ENCODE assay signal across 11 cellular contexts in genomic region chr20:45611054-45611453, GRCh38. TPM values are rescaled to one million over a fixed set of nuclear protein-coding genes. Genes with fewer than 3 reads are reported as not detected.
DNase-seq lines count a peak whose midpoint lies in the region; ATAC-seq, FAIRE-seq and TF ChIP-seq lines count a peak whose summit lies in the region.
"Had no signal": no experiment of that assay in that cellular context is flagged by ENCODE, and none has a peak within 500 bp of the region (broad histone marks: within the 10 kb centered on the region; RNA-seq: fewer than 3 reads in every experiment).

No MANE protein-coding gene starts in this region.

- H3K27me3 Mint-ChIP-seq in astrocyte (ENCODE audit: low read depth, unreplicated experiment) (no peaks in the 10 kb centered on the region), endodermal cell (ENCODE audit: insufficient read depth) (no peaks in the 10 kb centered on the region)

- H3K9me3 ChIP-seq in astrocyte (ENCODE audit: insufficient read depth, low read depth, low read length) (no peaks in the 10 kb centered on the region), endodermal cell (ENCODE audit: control insufficient read depth, low read length) (peaks cover 19% of the 10 kb centered on the region)

- peak overlapping the region; percentile 45 for H3K4me2 ChIP-seq in astrocyte (ENCODE audit: low read length)

- no peak overlapping the region for H3K4me3 ChIP-seq in astrocyte (ENCODE audit: insufficient read depth, low read depth, low read length)
- H3K4me3 ChIP-seq in skeletal muscle cell (ENCODE audit: low read depth, low read length): no peak overlapping the region
- no peak overlapping the region for H3K4me3 ChIP-seq in endodermal cell (ENCODE audit: low read length)

- H3K9me3 Mint-ChIP-seq in astrocyte (ENCODE audit: unreplicated experiment): peaks cover 5% of the 10 kb centered on the region
- H3K9me3 Mint-ChIP-seq in endodermal cell: peaks cover 22% of the 10 kb centered on the region

- H3K36me3 ChIP-seq in astrocyte (ENCODE audit: insufficient read depth, low read length) (no peaks in the 10 kb centered on the region), endodermal cell (ENCODE audit: control insufficient read depth, insufficient read depth, low read length) (no peaks in the 10 kb centered on the region)

- 92% methylated on average over 4 of the region's 4 CpGs; no CpG with 5 or more reads in 1 of the 2 experiments for WGBS in endodermal cell (ENCODE audit: insufficient coverage in 1 of 2, insufficient read length in 1 of 2), 2 experiments

- TF ChIP-seq CTCF in astrocyte (IDR thresholded peaks at IDR 0.05; ENCODE audit: insufficient read depth, low read depth, low read length): no peak
- TF ChIP-seq CTCF in endodermal cell (conservative IDR thresholded peaks at IDR 0.05): no peak

- H4K20me1 ChIP-seq in astrocyte (ENCODE audit: insufficient read depth, low read length): no peaks in the 10 kb centered on the region

- no peak for ATAC-seq in activated CD4-positive, CD25-positive, alpha-beta regulatory T cell treated with anti-CD3 and anti-CD28 coated beads, Interleukin-2, amount 50 U/mL, for 24 hours
- no peak for ATAC-seq in HG03460 (IDR thresholded peaks at IDR 0.05; ENCODE audit: unreplicated experiment)

- H3K4me1 ChIP-seq in astrocyte (ENCODE audit: insufficient read depth, low read length) (no peaks in the 10 kb centered on the region), endodermal cell (ENCODE audit: control insufficient read depth, insufficient read depth, low read length) (no peaks in the 10 kb centered on the region)

- H3K4me1 Mint-ChIP-seq in astrocyte (ENCODE audit: low read depth, unreplicated experiment): peaks cover 25% of the 10 kb centered on the region
- H3K4me1 Mint-ChIP-seq in endodermal cell: no peaks in the 10 kb centered on the region
- H3K4me1 Mint-ChIP-seq: activated B cell treated with CpG ODN at 0.5 μM for 24 hours had no signal

- DNase-seq in CD1c-positive myeloid dendritic cell (ENCODE audit: extremely low spot score): peak; percentile 67
- DNase-seq in Kasumi-1 (lab: John Stamatoyannopoulos, UW): peak; percentile 22 to 23
- peak; percentile 86 for DNase-seq in astrocyte (ENCODE audit: low read depth)
- DNase-seq in skeletal muscle cell (ENCODE audit: low read depth): peak; percentile 82
- no peak for DNase-seq in endodermal cell
- no peak for DNase-seq in pons (ENCODE audit: low spot score)
- DNase-seq: activated B cell treated with CpG ODN at 0.5 μM for 24 hours had no signal

- H3K27me3 ChIP-seq in astrocyte (ENCODE audit: insufficient read depth, low read length) (no peaks in the 10 kb centered on the region), endodermal cell (ENCODE audit: control insufficient read depth, insufficient read depth, low read length, poor library complexity, severe bottlenecking) (no peaks in the 10 kb centered on the region)

- H3K79me2 ChIP-seq in astrocyte (ENCODE audit: insufficient read depth, low read length): no peaks in the 10 kb centered on the region

- H3K27ac Mint-ChIP-seq in astrocyte (ENCODE audit: unreplicated experiment) (peak overlapping the region; percentile 78), endodermal cell (no peak overlapping the region)
- H3K27ac Mint-ChIP-seq: activated B cell treated with CpG ODN at 0.5 μM for 24 hours, type B pancreatic cell had no signal

- peak overlapping the region; percentile 40 for H2AFZ ChIP-seq in astrocyte (ENCODE audit: low read depth, low read length)

- no peak for FAIRE-seq in astrocyte (lab: Jason Lieb, UNC)

- H3K36me3 Mint-ChIP-seq in astrocyte (ENCODE audit: low read depth, unreplicated experiment): no peaks in the 10 kb centered on the region
- H3K36me3 Mint-ChIP-seq in endodermal cell (ENCODE audit: low read depth): peaks cover 2% of the 10 kb centered on the region
- H3K36me3 Mint-ChIP-seq: type B pancreatic cell had no signal

- H3K27ac ChIP-seq in astrocyte (ENCODE audit: low read depth, low read length): no peak overlapping the region
- no peak overlapping the region for H3K27ac ChIP-seq in endodermal cell (ENCODE audit: low read depth, low read length)

- H3K4me3 Mint-ChIP-seq in astrocyte (ENCODE audit: unreplicated experiment): no peak overlapping the region
- H3K4me3 Mint-ChIP-seq in endodermal cell: no peak overlapping the region
- H3K4me3 Mint-ChIP-seq: activated B cell treated with CpG ODN at 0.5 μM for 24 hours, neural crest cell, type B pancreatic cell had no signal

- H3K9ac ChIP-seq in astrocyte (ENCODE audit: low read length) (no peak overlapping the region), endodermal cell (ENCODE audit: extremely low read depth, low read length, poor library complexity, severe bottlenecking) (no peak overlapping the region)

RNA-seq across cellular contexts. Expression of gene WFDC10A, which starts 18.5 kb away (rescaled TPM):
- total RNA-seq in astrocyte: not detected in 2 replicates
- total RNA-seq in endodermal cell: not detected
- not detected for polyA plus RNA-seq in endodermal cell (2013, experiment 1 of 2)
- polyA plus RNA-seq in endodermal cell (2013, experiment 2 of 2): not detected
- total RNA-seq: activated B cell treated with CpG ODN at 0.5 μM for 24 hours, neural crest cell had no signal

RNA-seq across cellular contexts. Expression of gene WFDC9, which starts 20.0 kb away (rescaled TPM):
- total RNA-seq in astrocyte (not detected in 2 replicates), endodermal cell (not detected)
- not detected for polyA plus RNA-seq in endodermal cell (2013, experiment 1 of 2)
- not detected for polyA plus RNA-seq in endodermal cell (2013, experiment 2 of 2)
- total RNA-seq: activated B cell treated with CpG ODN at 0.5 μM for 24 hours, neural crest cell had no signal

RNA-seq across cellular contexts. Expression of gene WFDC8, which starts 32.0 kb away (rescaled TPM):
- total RNA-seq in astrocyte: not detected in 2 replicates
- not detected for total RNA-seq in endodermal cell
- polyA plus RNA-seq in endodermal cell (2013, experiment 1 of 2): not detected
- polyA plus RNA-seq in endodermal cell (2013, experiment 2 of 2): not detected
- total RNA-seq: activated B cell treated with CpG ODN at 0.5 μM for 24 hours, neural crest cell had no signal

RNA-seq across cellular contexts. Expression of gene WFDC11, which starts 59.0 kb away (rescaled TPM):
- total RNA-seq in astrocyte: not detected in 2 replicates
- total RNA-seq in endodermal cell: not detected
- polyA plus RNA-seq in endodermal cell (2013, experiment 1 of 2): not detected
- polyA plus RNA-seq in endodermal cell (2013, experiment 2 of 2): not detected
- total RNA-seq: activated B cell treated with CpG ODN at 0.5 μM for 24 hours, neural crest cell had no signal

Comparison
In these comparisons a context has a peak if more than half of its experiments do, and no peak if none do; other contexts are left out.
1. DNase-seq: peak in CD1c-positive myeloid dendritic cell (single experiment), Kasumi-1 (2 of 2), astrocyte (single experiment) and skeletal muscle cell (single experiment); none in endodermal cell (single experiment) and pons (single experiment).